8 cellular contexts compared by ENCODE assay signal in genomic region chr2:154697422-154698237, GRCh38. TPM values are rescaled to one million over a fixed set of nuclear protein-coding genes. Genes with fewer than 3 reads are reported as not detected.
DNase-seq lines count a peak whose midpoint lies in the region; ATAC-seq, FAIRE-seq and TF ChIP-seq lines count a peak whose summit lies in the region.

No MANE protein-coding gene starts in this region.

- H3K36me3 ChIP-seq in kidney (ENCODE audit: control insufficient read depth in 1 of 2, insufficient read depth in 2 of 2, low read length in 2 of 2) = no peaks in the 10 kb centered on the region

- no peak overlapping the region for H3K27ac Mint-ChIP-seq in stimulated activated naive CD8-positive, alpha-beta T cell treated with anti-CD3 and anti-CD28 coated beads, Interleukin-15, amount 100 ng/mL, for 72 hours

- H3K4me3 Mint-ChIP-seq in stimulated activated naive CD8-positive, alpha-beta T cell treated with anti-CD3 and anti-CD28 coated beads, Interleukin-15, amount 100 ng/mL, for 72 hours = peak overlapping the region; percentile 60 to 75

- peaks cover 52% of the 10 kb centered on the region for H3K27me3 Mint-ChIP-seq in stimulated activated naive CD8-positive, alpha-beta T cell treated with anti-CD3 and anti-CD28 coated beads, Interleukin-15, amount 100 ng/mL, for 72 hours

- intact Hi-C loops in kidney (cut with DNase I) = no loop called here

- peak; percentile 69 for DNase-seq in HuH-7 (ENCODE audit: low spot score)
- peak in 46 of 58 donors; percentile 16 to 82 (median 55) for DNase-seq in anterior cingulate cortex (lab: John Stamatoyannopoulos, UW)
- peak; percentile 74 for DNase-seq in kidney
- peak in 1 of 2 donors; percentile 5 for DNase-seq in stimulated activated naive CD8-positive, alpha-beta T cell treated with anti-CD3 and anti-CD28 coated beads, Interleukin-15, amount 100 ng/mL, for 72 hours
- DNase-seq in NCI-H2196 treated with DMSO at 0.1 percent for 48 hours (lab: John Stamatoyannopoulos, UW; ENCODE audit: unreplicated experiment) = no peak

- H3K4me1 Mint-ChIP-seq in stimulated activated naive CD8-positive, alpha-beta T cell treated with anti-CD3 and anti-CD28 coated beads, Interleukin-15, amount 100 ng/mL, for 72 hours = peaks cover 19% of the 10 kb centered on the region

- H3K4me1 ChIP-seq in kidney (ENCODE audit: control insufficient read depth in 1 of 2, insufficient read depth in 1 of 2, low read depth in 1 of 2, low read length in 2 of 2) = peaks cover 3 to 6% of the 10 kb centered on the region in 2 donors

- no peak for FAIRE-seq in kidney (lab: Jason Lieb, UNC)

- peak overlapping the region; percentile 62 to 86 for H3K4me3 ChIP-seq in kidney (ENCODE audit: low read length in 2 of 2)

- TF ChIP-seq CTCF in kidney (IDR thresholded peaks at IDR 0.05; ENCODE audit: borderline replicate concordance, extremely low read depth, insufficient read depth) = no peak

- H3K9me3 Mint-ChIP-seq in stimulated activated naive CD8-positive, alpha-beta T cell treated with anti-CD3 and anti-CD28 coated beads, Interleukin-15, amount 100 ng/mL, for 72 hours = peaks cover 0 to 5% of the 10 kb centered on the region in 2 donors

- no peaks in the 10 kb centered on the region for H3K9me3 ChIP-seq in kidney (ENCODE audit: control insufficient read depth in 1 of 2, low read length in 2 of 2)

- peak overlapping the region; percentile 49 to 61 for H3K9ac ChIP-seq in kidney (ENCODE audit: low read length in 2 of 2)

- H3K27ac ChIP-seq in kidney (ENCODE audit: low read depth in 2 of 2, low read length in 2 of 2) = peak overlapping the region; percentile 77 to 83

- ATAC-seq in stimulated activated naive CD8-positive, alpha-beta T cell treated with anti-CD3 and anti-CD28 coated beads, Interleukin-15, amount 100 ng/mL, for 72 hours = peak; percentile 58
- ATAC-seq in GM21619 (IDR thresholded peaks at IDR 0.05; ENCODE audit: unreplicated experiment) (no peak), GM21529 (IDR thresholded peaks at IDR 0.05; ENCODE audit: unreplicated experiment) (no peak), GM18868 (IDR thresholded peaks at IDR 0.05; ENCODE audit: unreplicated experiment) (no peak)

RNA-seq across cellular contexts. Expression of gene KCNJ3, which starts 0.9 kb away (rescaled TPM):
- 3.6 TPM for total RNA-seq in kidney
- 9.9 TPM for polyA plus RNA-seq in kidney (ENCODE audit: insufficient read depth, low read depth, low replicate concordance)
